Comparison of ENCODE assay signal across 1 cellular context in genomic region chr7:129553861-129554530, GRCh38.
TF ChIP-seq lines count a peak whose summit lies in the region.

No MANE protein-coding gene starts in this region.

TF ChIP-seq in endothelial cell of umbilical vein, 7 proteins besides CTCF, POLR2A, EP300 and RAD21:
- no peak for TF ChIP-seq FOS (IDR thresholded peaks at IDR 0.05; ENCODE audit: borderline replicate concordance, insufficient read depth, low read length)
- TF ChIP-seq, protein P1, sequence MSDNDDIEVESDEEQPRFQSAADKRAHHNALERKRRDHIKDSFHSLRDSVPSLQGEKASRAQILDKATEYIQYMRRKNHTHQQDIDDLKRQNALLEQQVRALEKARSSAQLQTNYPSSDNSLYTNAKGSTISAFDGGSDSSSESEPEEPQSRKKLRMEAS (IDR thresholded peaks at IDR 0.05; ENCODE audit: insufficient read depth, insufficient read length): no peak
- no peak for TF ChIP-seq POLR2AphosphoS5 (IDR thresholded peaks at IDR 0.05; ENCODE audit: insufficient read depth, low read depth, low read length)
- no peak for TF ChIP-seq EZH2 (IDR thresholded peaks at IDR 0.05; ENCODE audit: borderline replicate concordance, low read depth, low read length, severe bottlenecking)
- no peak for TF ChIP-seq MYC (IDR thresholded peaks at IDR 0.05; ENCODE audit: low read depth, low read length)
- no peak for TF ChIP-seq JUN (IDR thresholded peaks at IDR 0.05; ENCODE audit: borderline replicate concordance, insufficient read depth, insufficient read length, low read depth)
- TF ChIP-seq GATA2 (IDR thresholded peaks at IDR 0.05; ENCODE audit: insufficient read depth, insufficient read length, low read depth, low read length): no peak
TF ChIP-seq in endothelial cell of umbilical vein: peak in this region for 0.
